ENCODE assay signal across 18 cellular contexts in the genomic region with DNA sequence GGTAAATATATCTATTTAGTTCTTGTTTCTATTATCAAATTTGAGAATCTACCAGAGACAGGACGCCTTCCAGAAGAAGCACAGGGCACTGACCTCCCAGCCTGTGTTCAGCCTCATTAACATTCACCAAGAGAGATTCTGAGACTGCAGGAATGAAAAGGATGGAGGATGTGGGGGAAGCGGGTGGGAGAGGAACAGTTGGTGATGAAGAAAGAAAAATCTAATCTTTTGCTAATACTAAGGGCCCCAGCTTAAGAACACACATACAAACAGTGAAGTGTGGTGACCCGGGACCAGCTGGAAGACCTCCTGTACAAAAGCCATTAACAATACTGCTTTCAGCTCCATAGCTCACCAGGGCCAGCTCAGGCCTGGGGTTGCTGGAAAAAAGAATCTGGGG.
A peak's percentile ranks its signal among the peaks of the same experiment; 100 is the strongest.
DNase-seq lines count a peak whose midpoint lies in the region; FAIRE-seq and TF ChIP-seq lines count a peak whose summit lies in the region.
"Had no signal": no experiment of that assay in that cellular context is flagged by ENCODE, and none has a peak within 500 bp of the region (broad histone marks: within the 10 kb centered on the region; RNA-seq: fewer than 3 reads in every experiment).

No MANE protein-coding gene starts in this region.

- H2AFZ ChIP-seq in GM23248 = no peak overlapping the region
- H2AFZ ChIP-seq in astrocyte (ENCODE audit: low read depth, low read length) = no peak overlapping the region

- no peaks in the 10 kb centered on the region for H3K27me3 ChIP-seq in GM23248 (replicated peaks; ENCODE audit: insufficient read depth)
- H3K27me3 ChIP-seq in astrocyte (ENCODE audit: insufficient read depth, low read length) = no peaks in the 10 kb centered on the region
- H3K27me3 ChIP-seq in MG63 = no peaks in the 10 kb centered on the region

- H3K9me3 ChIP-seq in GM23248 (ENCODE audit: low read depth) (no peaks in the 10 kb centered on the region), astrocyte (ENCODE audit: insufficient read depth, low read depth, low read length) (no peaks in the 10 kb centered on the region), MG63 (no peaks in the 10 kb centered on the region)

- no peaks in the 10 kb centered on the region for H3K9me3 Mint-ChIP-seq in astrocyte (ENCODE audit: unreplicated experiment)

- no peaks in the 10 kb centered on the region for H4K20me1 ChIP-seq in GM23248 (ENCODE audit: insufficient read depth)
- no peaks in the 10 kb centered on the region for H4K20me1 ChIP-seq in astrocyte (ENCODE audit: insufficient read depth, low read length)

- peaks cover 31% of the 10 kb centered on the region for H3F3A ChIP-seq in GM23248 (ENCODE audit: insufficient read depth)

- no peaks in the 10 kb centered on the region for H3K9me2 ChIP-seq in GM23248 (ENCODE audit: insufficient read depth)

- no peak overlapping the region for H3K9ac ChIP-seq in GM23248
- no peak overlapping the region for H3K9ac ChIP-seq in astrocyte (ENCODE audit: low read length)

- no peak for DNase-seq in GM23248
- DNase-seq in astrocyte (ENCODE audit: low read depth) = peak; percentile 55
- DNase-seq in kidney glomerular epithelial cell (lab: John Stamatoyannopoulos, UW) = peak; percentile 50
- DNase-seq in renal cortical epithelial cell (ENCODE audit: low read depth) = peak; percentile 71
- no peak for DNase-seq in MG63
- DNase-seq in iPS-NIHi11 (ENCODE audit: low spot score) = no peak
- no peak for DNase-seq in anterior cingulate cortex (lab: John Stamatoyannopoulos, UW)
- no peak for DNase-seq in COR-L47 (lab: John Stamatoyannopoulos, UW)
- DNase-seq: 8988T, DMS 273 treated with DMSO at 0.1 percent for 48 hours, GDM1, NCI-H1092 treated with DMSO at 0.1 percent for 48 hours, NCI-H146, NCI-H2227 treated with DMSO at 0.1 percent for 48 hours, NCI-H510A treated with DMSO at 0.1 percent for 48 hours, NCI-H774 had no signal

- H3K36me3 Mint-ChIP-seq in astrocyte (ENCODE audit: low read depth, unreplicated experiment) = no peaks in the 10 kb centered on the region

- H3K4me1 ChIP-seq in GM23248 (ENCODE audit: insufficient read depth) = peaks cover 25% of the 10 kb centered on the region
- H3K4me1 ChIP-seq in astrocyte (ENCODE audit: insufficient read depth, low read length) = peaks cover 20% of the 10 kb centered on the region

- peak overlapping the region; percentile 89 for H3K27ac Mint-ChIP-seq in astrocyte (ENCODE audit: unreplicated experiment)
- H3K27ac Mint-ChIP-seq: B cell had no signal

- peaks cover 32% of the 10 kb centered on the region for H3K4me1 Mint-ChIP-seq in astrocyte (ENCODE audit: low read depth, unreplicated experiment)
- H3K4me1 Mint-ChIP-seq: B cell had no signal

- no peak overlapping the region for H3K4me3 ChIP-seq in GM23248
- H3K4me3 ChIP-seq in astrocyte (ENCODE audit: insufficient read depth, low read depth, low read length) = no peak overlapping the region
- no peak overlapping the region for H3K4me3 ChIP-seq in MG63

- peak overlapping the region; percentile 28 for H3K27ac ChIP-seq in GM23248
- H3K27ac ChIP-seq in astrocyte (ENCODE audit: low read depth, low read length) = peak overlapping the region; percentile 27

- H3K36me3 ChIP-seq in GM23248 (ENCODE audit: low read depth) = no peaks in the 10 kb centered on the region
- H3K36me3 ChIP-seq in astrocyte (ENCODE audit: insufficient read depth, low read length) = no peaks in the 10 kb centered on the region
- H3K36me3 ChIP-seq in MG63 = no peaks in the 10 kb centered on the region

- H3K4me3 Mint-ChIP-seq in astrocyte (ENCODE audit: unreplicated experiment) = no peak overlapping the region
- H3K4me3 Mint-ChIP-seq: B cell had no signal

- H3K27me3 Mint-ChIP-seq in astrocyte (ENCODE audit: low read depth, unreplicated experiment) = no peaks in the 10 kb centered on the region
- H3K27me3 Mint-ChIP-seq: B cell had no signal

- 80 to 83% methylated on average over 3 of the region's 3 CpGs for WGBS in GM23248 (ENCODE audit: low coverage in 1 of 2, low lambda C conversion rate in 2 of 2, missing lambda C conversion rate in 2 of 2), 2 experiments

- H3K79me2 ChIP-seq in GM23248 (ENCODE audit: insufficient read depth) (no peaks in the 10 kb centered on the region), astrocyte (ENCODE audit: insufficient read depth, low read length) (no peaks in the 10 kb centered on the region)

- FAIRE-seq in astrocyte (lab: Jason Lieb, UNC) = no peak
- FAIRE-seq: H1 had no signal

- no peak for TF ChIP-seq CTCF in astrocyte (IDR thresholded peaks at IDR 0.05; ENCODE audit: insufficient read depth, low read depth, low read length)

- in situ Hi-C loops in GM23248 (cut with MboI) = no loop called here

- H3K4me2 ChIP-seq in GM23248 (ENCODE audit: unreplicated experiment) = no peak overlapping the region
- no peak overlapping the region for H3K4me2 ChIP-seq in astrocyte (ENCODE audit: low read length)

Comparison
In these comparisons a context has a peak if more than half of its experiments do, and no peak if none do; other contexts are left out.
1. DNase-seq: peak in astrocyte (single experiment), kidney glomerular epithelial cell (single experiment) and renal cortical epithelial cell (single experiment); none in GM23248 (single experiment), MG63 (single experiment), iPS-NIHi11 (single experiment), anterior cingulate cortex (0 of 58) and COR-L47 (single experiment).